In genomic region chr1:156500578-156500846, GRCh38 we compare ENCODE assay signal across 8 cellular contexts. TPM values are rescaled to one million over a fixed set of nuclear protein-coding genes. Genes with fewer than 3 reads are reported as not detected.
DNase-seq lines count a peak whose midpoint lies in the region; ATAC-seq lines count a peak whose summit lies in the region.

Gene MEF2D (minus strand): TSS chr1:156500775. CDS start chr1:156483292, 17,483 bp downstream.

- H3K9me3 Mint-ChIP-seq in effector memory CD8-positive, alpha-beta T cell = no peaks in the 10 kb centered on the region

- peaks cover 67 to 72% of the 10 kb centered on the region in 2 donors for H3K4me1 Mint-ChIP-seq in effector memory CD8-positive, alpha-beta T cell (ENCODE audit: low read depth in 2 of 2)

- peak; percentile 16 for ATAC-seq in GM18870 (IDR thresholded peaks at IDR 0.05; ENCODE audit: unreplicated experiment)
- ATAC-seq in effector memory CD8-positive, alpha-beta T cell (replicated peaks) = no peak

- DNase-seq in MV-4-11 (lab: John Stamatoyannopoulos, UW) = peak; percentile 96
- DNase-seq in effector memory CD8-positive, alpha-beta T cell = no peak
- no peak for DNase-seq in myocyte (ENCODE audit: low read depth)
- no peak for DNase-seq in effector CD8-positive, alpha-beta T cell (lab: John Stamatoyannopoulos, UW)
- no peak for DNase-seq in globus pallidus (ENCODE audit: low spot score)
- DNase-seq in GDM1 (lab: John Stamatoyannopoulos, UW) = no peak
- no peak for DNase-seq in hepatic stellate cell (ENCODE audit: low spot score)

- H3K27ac Mint-ChIP-seq in effector memory CD8-positive, alpha-beta T cell = peak within 1 kb of the TSS; percentile 99 to 100

- no peaks in the 10 kb centered on the region for H3K27me3 Mint-ChIP-seq in effector memory CD8-positive, alpha-beta T cell

- peak within 1 kb of the TSS; percentile 83 to 88 for H3K4me3 Mint-ChIP-seq in effector memory CD8-positive, alpha-beta T cell

- peaks cover 65% of the 10 kb centered on the region for H3K36me3 Mint-ChIP-seq in effector memory CD8-positive, alpha-beta T cell (ENCODE audit: insufficient read depth)

RNA-seq across cellular contexts. Expression of gene MEF2D, which starts in this region (rescaled TPM):
- total RNA-seq in myocyte = 59.2 and 62.2 TPM in 2 replicates
- polyA plus RNA-seq in myocyte (2012) = 56.8 TPM
